Comparison of ENCODE assay signal across 1 cellular context in the genomic region with DNA sequence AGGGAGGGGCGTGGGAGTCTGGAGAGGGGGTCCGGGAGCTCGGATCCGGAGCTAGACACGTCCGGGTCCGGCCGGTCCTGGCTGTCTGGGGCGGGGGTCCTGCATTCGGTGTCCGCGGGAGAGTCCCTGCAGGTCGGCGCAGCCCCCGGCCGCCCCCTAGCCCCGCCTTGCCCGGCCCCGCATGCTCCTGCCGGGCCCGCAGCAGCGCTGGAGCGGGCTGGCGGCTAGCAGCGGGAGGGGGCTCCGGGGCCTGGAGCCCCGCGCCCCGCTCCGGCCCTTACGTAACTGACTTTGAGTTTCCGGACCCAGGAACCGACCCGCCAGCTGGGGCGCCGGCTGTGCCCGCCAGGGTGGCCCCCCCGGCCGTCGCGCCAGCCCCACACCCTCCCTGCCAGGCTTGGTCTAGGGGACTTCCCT.
TF ChIP-seq lines count a peak whose summit lies in the region.

No MANE protein-coding gene starts in this region.

TF ChIP-seq in K562, 482 proteins besides CTCF, POLR2A, EP300 and RAD21 (continued from another document and continues in another):
- TF ChIP-seq, protein P1, sequence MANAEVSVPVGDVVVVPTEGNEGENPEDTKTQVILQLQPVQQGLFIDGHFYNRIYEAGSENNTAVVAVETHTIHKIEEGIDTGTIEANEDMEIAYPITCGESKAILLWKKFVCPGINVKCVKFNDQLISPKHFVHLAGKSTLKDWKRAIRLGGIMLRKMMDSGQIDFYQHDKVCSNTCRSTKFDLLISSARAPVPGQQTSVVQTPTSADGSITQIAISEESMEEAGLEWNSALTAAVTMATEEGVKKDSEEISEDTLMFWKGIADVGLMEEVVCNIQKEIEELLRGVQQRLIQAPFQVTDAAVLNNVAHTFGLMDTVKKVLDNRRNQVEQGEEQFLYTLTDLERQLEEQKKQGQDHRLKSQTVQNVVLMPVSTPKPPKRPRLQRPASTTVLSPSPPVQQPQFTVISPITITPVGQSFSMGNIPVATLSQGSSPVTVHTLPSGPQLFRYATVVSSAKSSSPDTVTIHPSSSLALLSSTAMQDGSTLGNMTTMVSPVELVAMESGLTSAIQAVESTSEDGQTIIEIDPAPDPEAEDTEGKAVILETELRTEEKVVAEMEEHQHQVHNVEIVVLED (CRISPR knock-in tag; IDR thresholded peaks at IDR 0.05), result no peak
- TF ChIP-seq ZNF12 (CRISPR knock-in tag; IDR thresholded peaks at IDR 0.05), result no peak
- no peak for TF ChIP-seq GATAD2A (IDR thresholded peaks at IDR 0.05)
- no peak for TF ChIP-seq WHSC1 (IDR thresholded peaks at IDR 0.05; ENCODE audit: low read length)
- TF ChIP-seq RBM25 (IDR thresholded peaks at IDR 0.05; ENCODE audit: low read depth, low read length, severe bottlenecking), result no peak
- no peak for TF ChIP-seq U2AF2 (optimal IDR thresholded peaks at IDR 0.05; ENCODE audit: low read depth, low read length)
- TF ChIP-seq, protein P2, sequence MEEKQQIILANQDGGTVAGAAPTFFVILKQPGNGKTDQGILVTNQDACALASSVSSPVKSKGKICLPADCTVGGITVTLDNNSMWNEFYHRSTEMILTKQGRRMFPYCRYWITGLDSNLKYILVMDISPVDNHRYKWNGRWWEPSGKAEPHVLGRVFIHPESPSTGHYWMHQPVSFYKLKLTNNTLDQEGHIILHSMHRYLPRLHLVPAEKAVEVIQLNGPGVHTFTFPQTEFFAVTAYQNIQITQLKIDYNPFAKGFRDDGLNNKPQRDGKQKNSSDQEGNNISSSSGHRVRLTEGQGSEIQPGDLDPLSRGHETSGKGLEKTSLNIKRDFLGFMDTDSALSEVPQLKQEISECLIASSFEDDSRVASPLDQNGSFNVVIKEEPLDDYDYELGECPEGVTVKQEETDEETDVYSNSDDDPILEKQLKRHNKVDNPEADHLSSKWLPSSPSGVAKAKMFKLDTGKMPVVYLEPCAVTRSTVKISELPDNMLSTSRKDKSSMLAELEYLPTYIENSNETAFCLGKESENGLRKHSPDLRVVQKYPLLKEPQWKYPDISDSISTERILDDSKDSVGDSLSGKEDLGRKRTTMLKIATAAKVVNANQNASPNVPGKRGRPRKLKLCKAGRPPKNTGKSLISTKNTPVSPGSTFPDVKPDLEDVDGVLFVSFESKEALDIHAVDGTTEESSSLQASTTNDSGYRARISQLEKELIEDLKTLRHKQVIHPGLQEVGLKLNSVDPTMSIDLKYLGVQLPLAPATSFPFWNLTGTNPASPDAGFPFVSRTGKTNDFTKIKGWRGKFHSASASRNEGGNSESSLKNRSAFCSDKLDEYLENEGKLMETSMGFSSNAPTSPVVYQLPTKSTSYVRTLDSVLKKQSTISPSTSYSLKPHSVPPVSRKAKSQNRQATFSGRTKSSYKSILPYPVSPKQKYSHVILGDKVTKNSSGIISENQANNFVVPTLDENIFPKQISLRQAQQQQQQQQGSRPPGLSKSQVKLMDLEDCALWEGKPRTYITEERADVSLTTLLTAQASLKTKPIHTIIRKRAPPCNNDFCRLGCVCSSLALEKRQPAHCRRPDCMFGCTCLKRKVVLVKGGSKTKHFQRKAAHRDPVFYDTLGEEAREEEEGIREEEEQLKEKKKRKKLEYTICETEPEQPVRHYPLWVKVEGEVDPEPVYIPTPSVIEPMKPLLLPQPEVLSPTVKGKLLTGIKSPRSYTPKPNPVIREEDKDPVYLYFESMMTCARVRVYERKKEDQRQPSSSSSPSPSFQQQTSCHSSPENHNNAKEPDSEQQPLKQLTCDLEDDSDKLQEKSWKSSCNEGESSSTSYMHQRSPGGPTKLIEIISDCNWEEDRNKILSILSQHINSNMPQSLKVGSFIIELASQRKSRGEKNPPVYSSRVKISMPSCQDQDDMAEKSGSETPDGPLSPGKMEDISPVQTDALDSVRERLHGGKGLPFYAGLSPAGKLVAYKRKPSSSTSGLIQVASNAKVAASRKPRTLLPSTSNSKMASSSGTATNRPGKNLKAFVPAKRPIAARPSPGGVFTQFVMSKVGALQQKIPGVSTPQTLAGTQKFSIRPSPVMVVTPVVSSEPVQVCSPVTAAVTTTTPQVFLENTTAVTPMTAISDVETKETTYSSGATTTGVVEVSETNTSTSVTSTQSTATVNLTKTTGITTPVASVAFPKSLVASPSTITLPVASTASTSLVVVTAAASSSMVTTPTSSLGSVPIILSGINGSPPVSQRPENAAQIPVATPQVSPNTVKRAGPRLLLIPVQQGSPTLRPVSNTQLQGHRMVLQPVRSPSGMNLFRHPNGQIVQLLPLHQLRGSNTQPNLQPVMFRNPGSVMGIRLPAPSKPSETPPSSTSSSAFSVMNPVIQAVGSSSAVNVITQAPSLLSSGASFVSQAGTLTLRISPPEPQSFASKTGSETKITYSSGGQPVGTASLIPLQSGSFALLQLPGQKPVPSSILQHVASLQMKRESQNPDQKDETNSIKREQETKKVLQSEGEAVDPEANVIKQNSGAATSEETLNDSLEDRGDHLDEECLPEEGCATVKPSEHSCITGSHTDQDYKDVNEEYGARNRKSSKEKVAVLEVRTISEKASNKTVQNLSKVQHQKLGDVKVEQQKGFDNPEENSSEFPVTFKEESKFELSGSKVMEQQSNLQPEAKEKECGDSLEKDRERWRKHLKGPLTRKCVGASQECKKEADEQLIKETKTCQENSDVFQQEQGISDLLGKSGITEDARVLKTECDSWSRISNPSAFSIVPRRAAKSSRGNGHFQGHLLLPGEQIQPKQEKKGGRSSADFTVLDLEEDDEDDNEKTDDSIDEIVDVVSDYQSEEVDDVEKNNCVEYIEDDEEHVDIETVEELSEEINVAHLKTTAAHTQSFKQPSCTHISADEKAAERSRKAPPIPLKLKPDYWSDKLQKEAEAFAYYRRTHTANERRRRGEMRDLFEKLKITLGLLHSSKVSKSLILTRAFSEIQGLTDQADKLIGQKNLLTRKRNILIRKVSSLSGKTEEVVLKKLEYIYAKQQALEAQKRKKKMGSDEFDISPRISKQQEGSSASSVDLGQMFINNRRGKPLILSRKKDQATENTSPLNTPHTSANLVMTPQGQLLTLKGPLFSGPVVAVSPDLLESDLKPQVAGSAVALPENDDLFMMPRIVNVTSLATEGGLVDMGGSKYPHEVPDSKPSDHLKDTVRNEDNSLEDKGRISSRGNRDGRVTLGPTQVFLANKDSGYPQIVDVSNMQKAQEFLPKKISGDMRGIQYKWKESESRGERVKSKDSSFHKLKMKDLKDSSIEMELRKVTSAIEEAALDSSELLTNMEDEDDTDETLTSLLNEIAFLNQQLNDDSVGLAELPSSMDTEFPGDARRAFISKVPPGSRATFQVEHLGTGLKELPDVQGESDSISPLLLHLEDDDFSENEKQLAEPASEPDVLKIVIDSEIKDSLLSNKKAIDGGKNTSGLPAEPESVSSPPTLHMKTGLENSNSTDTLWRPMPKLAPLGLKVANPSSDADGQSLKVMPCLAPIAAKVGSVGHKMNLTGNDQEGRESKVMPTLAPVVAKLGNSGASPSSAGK (IDR thresholded peaks at IDR 0.05), result no peak
- TF ChIP-seq TAL1 (IDR thresholded peaks at IDR 0.05), result no peak
- TF ChIP-seq, protein P3, sequence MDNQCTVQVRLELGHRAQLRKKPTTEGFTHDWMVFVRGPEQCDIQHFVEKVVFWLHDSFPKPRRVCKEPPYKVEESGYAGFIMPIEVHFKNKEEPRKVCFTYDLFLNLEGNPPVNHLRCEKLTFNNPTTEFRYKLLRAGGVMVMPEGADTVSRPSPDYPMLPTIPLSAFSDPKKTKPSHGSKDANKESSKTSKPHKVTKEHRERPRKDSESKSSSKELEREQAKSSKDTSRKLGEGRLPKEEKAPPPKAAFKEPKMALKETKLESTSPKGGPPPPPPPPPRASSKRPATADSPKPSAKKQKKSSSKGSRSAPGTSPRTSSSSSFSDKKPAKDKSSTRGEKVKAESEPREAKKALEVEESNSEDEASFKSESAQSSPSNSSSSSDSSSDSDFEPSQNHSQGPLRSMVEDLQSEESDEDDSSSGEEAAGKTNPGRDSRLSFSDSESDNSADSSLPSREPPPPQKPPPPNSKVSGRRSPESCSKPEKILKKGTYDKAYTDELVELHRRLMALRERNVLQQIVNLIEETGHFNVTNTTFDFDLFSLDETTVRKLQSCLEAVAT (IDR thresholded peaks at IDR 0.05), result no peak
- TF ChIP-seq, protein P4, sequence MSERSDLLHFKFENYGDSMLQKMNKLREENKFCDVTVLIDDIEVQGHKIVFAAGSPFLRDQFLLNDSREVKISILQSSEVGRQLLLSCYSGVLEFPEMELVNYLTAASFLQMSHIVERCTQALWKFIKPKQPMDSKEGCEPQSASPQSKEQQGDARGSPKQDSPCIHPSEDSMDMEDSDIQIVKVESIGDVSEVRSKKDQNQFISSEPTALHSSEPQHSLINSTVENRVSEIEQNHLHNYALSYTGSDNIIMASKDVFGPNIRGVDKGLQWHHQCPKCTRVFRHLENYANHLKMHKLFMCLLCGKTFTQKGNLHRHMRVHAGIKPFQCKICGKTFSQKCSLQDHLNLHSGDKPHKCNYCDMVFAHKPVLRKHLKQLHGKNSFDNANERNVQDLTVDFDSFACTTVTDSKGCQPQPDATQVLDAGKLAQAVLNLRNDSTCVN (CRISPR knock-in tag; IDR thresholded peaks at IDR 0.05), result no peak
- TF ChIP-seq, protein P5, sequence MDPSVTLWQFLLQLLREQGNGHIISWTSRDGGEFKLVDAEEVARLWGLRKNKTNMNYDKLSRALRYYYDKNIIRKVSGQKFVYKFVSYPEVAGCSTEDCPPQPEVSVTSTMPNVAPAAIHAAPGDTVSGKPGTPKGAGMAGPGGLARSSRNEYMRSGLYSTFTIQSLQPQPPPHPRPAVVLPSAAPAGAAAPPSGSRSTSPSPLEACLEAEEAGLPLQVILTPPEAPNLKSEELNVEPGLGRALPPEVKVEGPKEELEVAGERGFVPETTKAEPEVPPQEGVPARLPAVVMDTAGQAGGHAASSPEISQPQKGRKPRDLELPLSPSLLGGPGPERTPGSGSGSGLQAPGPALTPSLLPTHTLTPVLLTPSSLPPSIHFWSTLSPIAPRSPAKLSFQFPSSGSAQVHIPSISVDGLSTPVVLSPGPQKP (CRISPR knock-in tag; IDR thresholded peaks at IDR 0.05), result no peak
- peak; percentile 57 for TF ChIP-seq CCNT2 (IDR thresholded peaks at IDR 0.05; ENCODE audit: borderline replicate concordance, extremely low read depth, insufficient read length, low read depth, low read length)
- TF ChIP-seq, protein P6, sequence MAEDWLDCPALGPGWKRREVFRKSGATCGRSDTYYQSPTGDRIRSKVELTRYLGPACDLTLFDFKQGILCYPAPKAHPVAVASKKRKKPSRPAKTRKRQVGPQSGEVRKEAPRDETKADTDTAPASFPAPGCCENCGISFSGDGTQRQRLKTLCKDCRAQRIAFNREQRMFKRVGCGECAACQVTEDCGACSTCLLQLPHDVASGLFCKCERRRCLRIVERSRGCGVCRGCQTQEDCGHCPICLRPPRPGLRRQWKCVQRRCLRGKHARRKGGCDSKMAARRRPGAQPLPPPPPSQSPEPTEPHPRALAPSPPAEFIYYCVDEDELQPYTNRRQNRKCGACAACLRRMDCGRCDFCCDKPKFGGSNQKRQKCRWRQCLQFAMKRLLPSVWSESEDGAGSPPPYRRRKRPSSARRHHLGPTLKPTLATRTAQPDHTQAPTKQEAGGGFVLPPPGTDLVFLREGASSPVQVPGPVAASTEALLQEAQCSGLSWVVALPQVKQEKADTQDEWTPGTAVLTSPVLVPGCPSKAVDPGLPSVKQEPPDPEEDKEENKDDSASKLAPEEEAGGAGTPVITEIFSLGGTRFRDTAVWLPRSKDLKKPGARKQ (CRISPR knock-in tag; IDR thresholded peaks at IDR 0.05), result no peak
- TF ChIP-seq, protein P7, sequence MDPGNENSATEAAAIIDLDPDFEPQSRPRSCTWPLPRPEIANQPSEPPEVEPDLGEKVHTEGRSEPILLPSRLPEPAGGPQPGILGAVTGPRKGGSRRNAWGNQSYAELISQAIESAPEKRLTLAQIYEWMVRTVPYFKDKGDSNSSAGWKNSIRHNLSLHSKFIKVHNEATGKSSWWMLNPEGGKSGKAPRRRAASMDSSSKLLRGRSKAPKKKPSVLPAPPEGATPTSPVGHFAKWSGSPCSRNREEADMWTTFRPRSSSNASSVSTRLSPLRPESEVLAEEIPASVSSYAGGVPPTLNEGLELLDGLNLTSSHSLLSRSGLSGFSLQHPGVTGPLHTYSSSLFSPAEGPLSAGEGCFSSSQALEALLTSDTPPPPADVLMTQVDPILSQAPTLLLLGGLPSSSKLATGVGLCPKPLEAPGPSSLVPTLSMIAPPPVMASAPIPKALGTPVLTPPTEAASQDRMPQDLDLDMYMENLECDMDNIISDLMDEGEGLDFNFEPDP (CRISPR knock-in tag; IDR thresholded peaks at IDR 0.05), result no peak
- no peak for TF ChIP-seq ARNT (IDR thresholded peaks at IDR 0.05)
- TF ChIP-seq MTA2 (IDR thresholded peaks at IDR 0.05; ENCODE audit: low read depth), result no peak
- TF ChIP-seq ILF3 (IDR thresholded peaks at IDR 0.05; ENCODE audit: borderline replicate concordance), result no peak
- TF ChIP-seq, protein P8, sequence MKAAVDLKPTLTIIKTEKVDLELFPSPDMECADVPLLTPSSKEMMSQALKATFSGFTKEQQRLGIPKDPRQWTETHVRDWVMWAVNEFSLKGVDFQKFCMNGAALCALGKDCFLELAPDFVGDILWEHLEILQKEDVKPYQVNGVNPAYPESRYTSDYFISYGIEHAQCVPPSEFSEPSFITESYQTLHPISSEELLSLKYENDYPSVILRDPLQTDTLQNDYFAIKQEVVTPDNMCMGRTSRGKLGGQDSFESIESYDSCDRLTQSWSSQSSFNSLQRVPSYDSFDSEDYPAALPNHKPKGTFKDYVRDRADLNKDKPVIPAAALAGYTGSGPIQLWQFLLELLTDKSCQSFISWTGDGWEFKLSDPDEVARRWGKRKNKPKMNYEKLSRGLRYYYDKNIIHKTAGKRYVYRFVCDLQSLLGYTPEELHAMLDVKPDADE (conservative IDR thresholded peaks at IDR 0.05; ENCODE audit: control insufficient read depth, low read depth, low read length), result peak; percentile 17; the same call in 1 of the 2 replicates
- TF ChIP-seq BRD4 (IDR thresholded peaks at IDR 0.05), result no peak
- 0 out of 2 replicates have a peak, but pooled peaks have one; percentile 21 for TF ChIP-seq TGIF2 (CRISPR knock-in tag; IDR thresholded peaks at IDR 0.05)
- TF ChIP-seq ZNF165 (CRISPR knock-in tag; IDR thresholded peaks at IDR 0.05; ENCODE audit: borderline replicate concordance), result no peak
- TF ChIP-seq FOXP1 (CRISPR knock-in tag; IDR thresholded peaks at IDR 0.05), result peak; percentile 23; the same call in 1 of the 2 replicates
- TF ChIP-seq U2AF1 (optimal IDR thresholded peaks at IDR 0.05; ENCODE audit: low read depth, low read length), result no peak
- TF ChIP-seq, protein P9, sequence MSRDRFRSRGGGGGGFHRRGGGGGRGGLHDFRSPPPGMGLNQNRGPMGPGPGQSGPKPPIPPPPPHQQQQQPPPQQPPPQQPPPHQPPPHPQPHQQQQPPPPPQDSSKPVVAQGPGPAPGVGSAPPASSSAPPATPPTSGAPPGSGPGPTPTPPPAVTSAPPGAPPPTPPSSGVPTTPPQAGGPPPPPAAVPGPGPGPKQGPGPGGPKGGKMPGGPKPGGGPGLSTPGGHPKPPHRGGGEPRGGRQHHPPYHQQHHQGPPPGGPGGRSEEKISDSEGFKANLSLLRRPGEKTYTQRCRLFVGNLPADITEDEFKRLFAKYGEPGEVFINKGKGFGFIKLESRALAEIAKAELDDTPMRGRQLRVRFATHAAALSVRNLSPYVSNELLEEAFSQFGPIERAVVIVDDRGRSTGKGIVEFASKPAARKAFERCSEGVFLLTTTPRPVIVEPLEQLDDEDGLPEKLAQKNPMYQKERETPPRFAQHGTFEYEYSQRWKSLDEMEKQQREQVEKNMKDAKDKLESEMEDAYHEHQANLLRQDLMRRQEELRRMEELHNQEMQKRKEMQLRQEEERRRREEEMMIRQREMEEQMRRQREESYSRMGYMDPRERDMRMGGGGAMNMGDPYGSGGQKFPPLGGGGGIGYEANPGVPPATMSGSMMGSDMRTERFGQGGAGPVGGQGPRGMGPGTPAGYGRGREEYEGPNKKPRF (IDR thresholded peaks at IDR 0.05; ENCODE audit: low read depth, low read length), result no peak
- TF ChIP-seq FOXA1 (IDR thresholded peaks at IDR 0.05; ENCODE audit: borderline replicate concordance), result no peak
- TF ChIP-seq, protein P10, sequence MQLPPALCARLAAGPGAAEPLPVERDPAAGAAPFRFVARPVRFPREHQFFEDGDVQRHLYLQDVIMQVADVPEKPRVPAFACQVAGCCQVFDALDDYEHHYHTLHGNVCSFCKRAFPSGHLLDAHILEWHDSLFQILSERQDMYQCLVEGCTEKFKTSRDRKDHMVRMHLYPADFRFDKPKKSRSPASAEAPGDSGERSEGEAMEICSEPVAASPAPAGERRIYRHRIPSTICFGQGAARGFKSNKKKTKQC (CRISPR knock-in tag; IDR thresholded peaks at IDR 0.05), result 0 out of 2 replicates have a peak, but pooled peaks have one; percentile 4
- no peak for TF ChIP-seq ELF1 (tag; IDR thresholded peaks at IDR 0.05)
